Comparison of ENCODE assay signal across 16 cellular contexts in genomic region chr7:27191081-27191715, GRCh38. TPM values are rescaled to one million over a fixed set of nuclear protein-coding genes. Genes with fewer than 3 reads are reported as not detected.
A peak's percentile ranks its signal among the peaks of the same experiment; 100 is the strongest.
DNase-seq lines count a peak whose midpoint lies in the region; ATAC-seq and TF ChIP-seq lines count a peak whose summit lies in the region.
"Had no signal": no experiment of that assay in that cellular context is flagged by ENCODE, and none has a peak within 500 bp of the region (broad histone marks: within the 10 kb centered on the region; RNA-seq: fewer than 3 reads in every experiment).

No MANE protein-coding gene starts in this region.

- peaks cover 100% of the 10 kb centered on the region for H3K79me2 ChIP-seq in Loucy (ENCODE audit: insufficient read depth, low read length)

- H3K9ac ChIP-seq in Loucy (ENCODE audit: low read depth, low read length, poor library complexity, severe bottlenecking) (peak overlapping the region; percentile 99), skeletal muscle satellite cell (ENCODE audit: low read depth, low read length) (peak overlapping the region; percentile 88)
- H3K9ac ChIP-seq: SK-N-SH had no signal

- H3F3A ChIP-seq in Loucy (ENCODE audit: low read depth) = no peaks in the 10 kb centered on the region

- ATAC-seq in left colon (no peak), Right ventricle myocardium inferior (no peak)
- ATAC-seq: left lung had no signal

- no peak overlapping the region for H3K27ac Mint-ChIP-seq in activated CD4-positive, alpha-beta memory T cell treated with anti-CD3 and anti-CD28 coated beads for 36 hours
- H3K27ac Mint-ChIP-seq in activated CD4-positive, alpha-beta memory T cell treated with anti-CD3 and anti-CD28 coated beads, Interleukin-2, amount 10 ng/mL, durations not matched to agents 7 days and 5 days = no peak overlapping the region
- H3K27ac Mint-ChIP-seq in progenitor cell of endocrine pancreas = no peak overlapping the region
- H3K27ac Mint-ChIP-seq: activated T-helper 2 cell treated with anti-CD3 and anti-CD28 coated beads, Interferon-gamma antibody, Interleukin-2, Interleukin-4, amounts not matched to agents 10 μg/mL and 5 μg/mL and 100 μg/mL, durations not matched to agents 14 hours and 24 hours and 36 hours had no signal

- peaks cover 51% of the 10 kb centered on the region for H4K20me1 ChIP-seq in Loucy (ENCODE audit: insufficient read depth, low read length, poor library complexity, severe bottlenecking)

- DNase-seq in activated CD4-positive, alpha-beta memory T cell treated with anti-CD3 and anti-CD28 coated beads for 36 hours = peak; percentile 6
- DNase-seq in activated CD4-positive, alpha-beta memory T cell treated with anti-CD3 and anti-CD28 coated beads, Interleukin-2, amount 10 ng/mL, durations not matched to agents 7 days and 5 days = no peak
- DNase-seq in left colon = peak; percentile 32 to 36
- DNase-seq in NCI-H2227 (lab: John Stamatoyannopoulos, UW; ENCODE audit: unreplicated experiment) = no peak
- DNase-seq in progenitor cell of endocrine pancreas (ENCODE audit: low spot score, unreplicated experiment) = no peak
- DNase-seq in Right ventricle myocardium inferior (ENCODE audit: missing footprints) = no peak
- DNase-seq: activated CD4-positive, CD25-positive, alpha-beta regulatory T cell; COR-L47; MV-4-11; SK-N-SH had no signal

- H3K4me3 ChIP-seq in Loucy (ENCODE audit: low read length, poor library complexity, severe bottlenecking) (peak overlapping the region; percentile 91), skeletal muscle satellite cell (ENCODE audit: low read length) (peak overlapping the region; percentile 73)

- peaks cover 53% of the 10 kb centered on the region for H3K4me1 ChIP-seq in Loucy (ENCODE audit: insufficient read depth, low read length, poor library complexity, severe bottlenecking)
- peaks cover 76% of the 10 kb centered on the region for H3K4me1 ChIP-seq in skeletal muscle satellite cell (ENCODE audit: control insufficient read depth, insufficient read depth, low read length)

- H3K27me3 ChIP-seq in Loucy (ENCODE audit: insufficient read depth, low read length, poor library complexity, severe bottlenecking) (peaks cover 25% of the 10 kb centered on the region), skeletal muscle satellite cell (ENCODE audit: control insufficient read depth, insufficient read depth, low read length) (no peaks in the 10 kb centered on the region)

- TF ChIP-seq CTCF in Loucy (conservative IDR thresholded peaks at IDR 0.05; ENCODE audit: low read length) (no peak), progenitor cell of endocrine pancreas (IDR thresholded peaks at IDR 0.05; ENCODE audit: unreplicated experiment) (no peak)

- H3K36me3 ChIP-seq in Loucy (ENCODE audit: insufficient read depth, low read length) = peaks cover 11% of the 10 kb centered on the region
- no peaks in the 10 kb centered on the region for H3K36me3 ChIP-seq in skeletal muscle satellite cell (ENCODE audit: insufficient read depth, low read length)
- H3K36me3 ChIP-seq: breast epithelium, left lung had no signal

- intact Hi-C loops in activated CD4-positive, alpha-beta memory T cell treated with anti-CD3 and anti-CD28 coated beads for 36 hours (cut with micrococcal nuclease) = no loop called here
- intact Hi-C loops in left colon (cut with DNase I, micrococcal nuclease) = no loop called here
- intact Hi-C loops in Right ventricle myocardium inferior (cut with DNase I) = no loop called here

- peaks cover 38% of the 10 kb centered on the region for H3K4me1 Mint-ChIP-seq in activated CD4-positive, alpha-beta memory T cell treated with anti-CD3 and anti-CD28 coated beads for 36 hours (ENCODE audit: low read depth)
- H3K4me1 Mint-ChIP-seq in activated CD4-positive, alpha-beta memory T cell treated with anti-CD3 and anti-CD28 coated beads, Interleukin-2, amount 10 ng/mL, durations not matched to agents 7 days and 5 days = peaks cover 29% of the 10 kb centered on the region
- peaks cover 5% of the 10 kb centered on the region for H3K4me1 Mint-ChIP-seq in progenitor cell of endocrine pancreas (ENCODE audit: low read depth)

- peaks cover 79% of the 10 kb centered on the region for H3K27me3 Mint-ChIP-seq in activated CD4-positive, alpha-beta memory T cell treated with anti-CD3 and anti-CD28 coated beads for 36 hours
- peaks cover 92% of the 10 kb centered on the region for H3K27me3 Mint-ChIP-seq in activated CD4-positive, alpha-beta memory T cell treated with anti-CD3 and anti-CD28 coated beads, Interleukin-2, amount 10 ng/mL, durations not matched to agents 7 days and 5 days
- peaks cover 96% of the 10 kb centered on the region for H3K27me3 Mint-ChIP-seq in progenitor cell of endocrine pancreas

- no peak overlapping the region for H3K4me3 Mint-ChIP-seq in activated CD4-positive, alpha-beta memory T cell treated with anti-CD3 and anti-CD28 coated beads for 36 hours
- H3K4me3 Mint-ChIP-seq in activated CD4-positive, alpha-beta memory T cell treated with anti-CD3 and anti-CD28 coated beads, Interleukin-2, amount 10 ng/mL, durations not matched to agents 7 days and 5 days = no peak overlapping the region
- H3K4me3 Mint-ChIP-seq in progenitor cell of endocrine pancreas (ENCODE audit: low read depth) = no peak overlapping the region

- peak overlapping the region; percentile 98 for H3K4me2 ChIP-seq in Loucy (ENCODE audit: low read depth, low read length, poor library complexity, severe bottlenecking)
- H3K4me2 ChIP-seq in skeletal muscle satellite cell (ENCODE audit: low read length) = peak overlapping the region; percentile 98
- H3K4me2 ChIP-seq: SK-N-SH had no signal

- H3K36me3 Mint-ChIP-seq in activated CD4-positive, alpha-beta memory T cell treated with anti-CD3 and anti-CD28 coated beads for 36 hours = no peaks in the 10 kb centered on the region
- no peaks in the 10 kb centered on the region for H3K36me3 Mint-ChIP-seq in activated CD4-positive, alpha-beta memory T cell treated with anti-CD3 and anti-CD28 coated beads, Interleukin-2, amount 10 ng/mL, durations not matched to agents 7 days and 5 days (ENCODE audit: low read depth)
- no peaks in the 10 kb centered on the region for H3K36me3 Mint-ChIP-seq in progenitor cell of endocrine pancreas (ENCODE audit: insufficient read depth)

- no peaks in the 10 kb centered on the region for H3K9me3 Mint-ChIP-seq in activated CD4-positive, alpha-beta memory T cell treated with anti-CD3 and anti-CD28 coated beads for 36 hours
- no peaks in the 10 kb centered on the region for H3K9me3 Mint-ChIP-seq in activated CD4-positive, alpha-beta memory T cell treated with anti-CD3 and anti-CD28 coated beads, Interleukin-2, amount 10 ng/mL, durations not matched to agents 7 days and 5 days
- no peaks in the 10 kb centered on the region for H3K9me3 Mint-ChIP-seq in progenitor cell of endocrine pancreas (ENCODE audit: low read depth)
- H3K9me3 Mint-ChIP-seq: activated T-helper 2 cell treated with anti-CD3 and anti-CD28 coated beads, Interferon-gamma antibody, Interleukin-2, Interleukin-4, amounts not matched to agents 10 μg/mL and 5 μg/mL and 100 μg/mL, durations not matched to agents 14 hours and 24 hours and 36 hours had no signal

- POLR2A ChIA-PET in activated CD4-positive, alpha-beta memory T cell treated with anti-CD3 and anti-CD28 coated beads for 36 hours (lab: Charles Lee) = no interaction called here
- POLR2A ChIA-PET in activated CD4-positive, alpha-beta memory T cell treated with anti-CD3 and anti-CD28 coated beads, Interleukin-2, amount 10 ng/mL, durations not matched to agents 7 days and 5 days (lab: Charles Lee) = no interaction called here

- no peak overlapping the region for H2AFZ ChIP-seq in Loucy (ENCODE audit: low read length)

- CTCF ChIA-PET in activated CD4-positive, alpha-beta memory T cell treated with anti-CD3 and anti-CD28 coated beads for 36 hours (lab: Charles Lee) = interaction anchor here (1.0 to 3.5 kb wide), 3 partner anchors 8 to 40 kb away, joined by 3 to 15 read pairs (median 7); no protein-coding TSS in a partner anchor
- CTCF ChIA-PET in activated CD4-positive, alpha-beta memory T cell treated with anti-CD3 and anti-CD28 coated beads, Interleukin-2, amount 10 ng/mL, durations not matched to agents 7 days and 5 days (lab: Charles Lee) = interaction anchor here (1.8 kb wide), 1 partner anchor 13 kb away, joined by 5 read pairs; no protein-coding TSS in a partner anchor

- no peaks in the 10 kb centered on the region for H3K9me2 ChIP-seq in Loucy (replicated peaks; ENCODE audit: low read depth, low read length)
- H3K9me2 ChIP-seq: SK-N-SH had no signal

- H3K9me3 ChIP-seq in Loucy (ENCODE audit: insufficient read depth, low read depth, low read length) (no peaks in the 10 kb centered on the region), skeletal muscle satellite cell (replicated peaks; ENCODE audit: low read length) (no peaks in the 10 kb centered on the region)
- H3K9me3 ChIP-seq: breast epithelium, left lung, SK-N-SH had no signal

RNA-seq across cellular contexts. Expression of gene HOXA11, which starts 6.2 kb away (rescaled TPM):
- total RNA-seq in activated CD4-positive, alpha-beta memory T cell treated with anti-CD3 and anti-CD28 coated beads for 36 hours = not detected
- not detected for total RNA-seq in activated CD4-positive, alpha-beta memory T cell treated with anti-CD3 and anti-CD28 coated beads, Interleukin-2, amount 10 ng/mL, durations not matched to agents 7 days and 5 days
- total RNA-seq in left colon (1 to 10 TPM; 3.1 to 6.1 TPM), progenitor cell of endocrine pancreas (not detected in 2 replicates), Right ventricle myocardium inferior (not detected)
- total RNA-seq in skeletal muscle satellite cell (2012; rRNA removed) = 3.3 and 3.8 TPM in 2 replicates
- total RNA-seq: activated T-helper 2 cell treated with anti-CD3 and anti-CD28 coated beads, Interferon-gamma antibody, Interleukin-2, Interleukin-4, amounts not matched to agents 10 μg/mL and 5 μg/mL and 100 μg/mL, durations not matched to agents 14 hours and 24 hours and 36 hours had no signal

RNA-seq across cellular contexts. Expression of gene HOXA13, which starts 8.7 kb away (rescaled TPM):
- not detected for total RNA-seq in activated CD4-positive, alpha-beta memory T cell treated with anti-CD3 and anti-CD28 coated beads for 36 hours
- not detected for total RNA-seq in activated CD4-positive, alpha-beta memory T cell treated with anti-CD3 and anti-CD28 coated beads, Interleukin-2, amount 10 ng/mL, durations not matched to agents 7 days and 5 days
- total RNA-seq in left colon = 10 to 100 TPM; 35.2 to 39.4 TPM
- 0.22 TPM in 1 of 2 replicates, not detected in the other for total RNA-seq in skeletal muscle satellite cell (2012; rRNA removed)
- not detected in 2 replicates for total RNA-seq in progenitor cell of endocrine pancreas
- total RNA-seq in Right ventricle myocardium inferior = not detected
- total RNA-seq: activated T-helper 2 cell treated with anti-CD3 and anti-CD28 coated beads, Interferon-gamma antibody, Interleukin-2, Interleukin-4, amounts not matched to agents 10 μg/mL and 5 μg/mL and 100 μg/mL, durations not matched to agents 14 hours and 24 hours and 36 hours; left lung had no signal

RNA-seq across cellular contexts. Expression of gene HOXA10, which starts 17.1 kb away (rescaled TPM):
- total RNA-seq in activated CD4-positive, alpha-beta memory T cell treated with anti-CD3 and anti-CD28 coated beads for 36 hours = not detected
- total RNA-seq in activated CD4-positive, alpha-beta memory T cell treated with anti-CD3 and anti-CD28 coated beads, Interleukin-2, amount 10 ng/mL, durations not matched to agents 7 days and 5 days = not detected
- 10 to 100 TPM; 23.4 to 30.0 TPM for total RNA-seq in left colon
- 8.5 and 9.4 TPM in 2 replicates for total RNA-seq in skeletal muscle satellite cell (2012; rRNA removed)
- not detected in 2 replicates for total RNA-seq in progenitor cell of endocrine pancreas
- not detected for total RNA-seq in Right ventricle myocardium inferior
- total RNA-seq: activated T-helper 2 cell treated with anti-CD3 and anti-CD28 coated beads, Interferon-gamma antibody, Interleukin-2, Interleukin-4, amounts not matched to agents 10 μg/mL and 5 μg/mL and 100 μg/mL, durations not matched to agents 14 hours and 24 hours and 36 hours had no signal

RNA-seq across cellular contexts. Expression of gene HOXA9, which starts 25.9 kb away (rescaled TPM):
- total RNA-seq in activated CD4-positive, alpha-beta memory T cell treated with anti-CD3 and anti-CD28 coated beads for 36 hours = under 1 TPM in 1 of 2 experiments, not detected in 1; 0.19 TPM
- not detected for total RNA-seq in activated CD4-positive, alpha-beta memory T cell treated with anti-CD3 and anti-CD28 coated beads, Interleukin-2, amount 10 ng/mL, durations not matched to agents 7 days and 5 days
- total RNA-seq in left colon = 10 to 100 TPM; 18.0 to 28.6 TPM
- 14.6 and 20.3 TPM in 2 replicates for total RNA-seq in skeletal muscle satellite cell (2012; rRNA removed)
- not detected in 2 replicates for total RNA-seq in progenitor cell of endocrine pancreas
- not detected for total RNA-seq in Right ventricle myocardium inferior
- total RNA-seq: activated T-helper 2 cell treated with anti-CD3 and anti-CD28 coated beads, Interferon-gamma antibody, Interleukin-2, Interleukin-4, amounts not matched to agents 10 μg/mL and 5 μg/mL and 100 μg/mL, durations not matched to agents 14 hours and 24 hours and 36 hours had no signal

RNA-seq across cellular contexts. Expression of gene HOXA7, which starts 34.7 kb away (rescaled TPM):
- total RNA-seq in activated CD4-positive, alpha-beta memory T cell treated with anti-CD3 and anti-CD28 coated beads for 36 hours = not detected
- total RNA-seq in activated CD4-positive, alpha-beta memory T cell treated with anti-CD3 and anti-CD28 coated beads, Interleukin-2, amount 10 ng/mL, durations not matched to agents 7 days and 5 days = not detected
- total RNA-seq in left colon (10 to 100 TPM; 30.2 to 38.9 TPM), progenitor cell of endocrine pancreas (1.4 and 1.5 TPM in 2 replicates), Right ventricle myocardium inferior (not detected)
- total RNA-seq in skeletal muscle satellite cell (2012; rRNA removed) = 2.0 and 2.8 TPM in 2 replicates
- total RNA-seq: A172; activated T-helper 2 cell treated with anti-CD3 and anti-CD28 coated beads, Interferon-gamma antibody, Interleukin-2, Interleukin-4, amounts not matched to agents 10 μg/mL and 5 μg/mL and 100 μg/mL, durations not matched to agents 14 hours and 24 hours and 36 hours had no signal

Comparison
In these comparisons a context has a peak if more than half of its experiments do, and no peak if none do; other contexts are left out.
1. DNase-seq: peak in activated CD4-positive, alpha-beta memory T cell treated with anti-CD3 and anti-CD28 coated beads for 36 hours (single experiment) and left colon (2 of 2); none in activated CD4-positive, alpha-beta memory T cell treated with anti-CD3 and anti-CD28 coated beads, Interleukin-2, amount 10 ng/mL, durations not matched to agents 7 days and 5 days (single experiment), NCI-H2227 (single experiment), progenitor cell of endocrine pancreas (single experiment) and Right ventricle myocardium inferior (single experiment).
2. RNA of gene HOXA13, which starts 8.7 kb away (total RNA-seq): 35.2 to 39.4 TPM in left colon; not detected in activated CD4-positive, alpha-beta memory T cell treated with anti-CD3 and anti-CD28 coated beads for 36 hours, not detected in activated CD4-positive, alpha-beta memory T cell treated with anti-CD3 and anti-CD28 coated beads, Interleukin-2, amount 10 ng/mL, durations not matched to agents 7 days and 5 days, not detected in progenitor cell of endocrine pancreas and not detected in Right ventricle myocardium inferior (single experiment); every median in the first group is over 10 times any median in the second.
3. RNA of gene HOXA10, which starts 17.1 kb away (total RNA-seq): 23.4 to 30.0 TPM in left colon; not detected in activated CD4-positive, alpha-beta memory T cell treated with anti-CD3 and anti-CD28 coated beads for 36 hours, not detected in activated CD4-positive, alpha-beta memory T cell treated with anti-CD3 and anti-CD28 coated beads, Interleukin-2, amount 10 ng/mL, durations not matched to agents 7 days and 5 days, not detected in progenitor cell of endocrine pancreas and not detected in Right ventricle myocardium inferior (single experiment); every median in the first group is over 10 times any median in the second.